ENCODE assay signal across 20 cellular contexts in genomic region chr7:92292981-92293380, GRCh38. TPM values are rescaled to one million over a fixed set of nuclear protein-coding genes. Genes with fewer than 3 reads are reported as not detected.
DNase-seq lines count a peak whose midpoint lies in the region; TF ChIP-seq lines count a peak whose summit lies in the region.
"Had no signal": no experiment of that assay in that cellular context is flagged by ENCODE, and none has a peak within 500 bp of the region (broad histone marks: within the 10 kb centered on the region; RNA-seq: fewer than 3 reads in every experiment).

No MANE protein-coding gene starts in this region.

- H4K20me1 ChIP-seq in mammary epithelial cell (ENCODE audit: insufficient read depth, low read length) = no peaks in the 10 kb centered on the region

- peaks cover 6% of the 10 kb centered on the region for H3K9me3 Mint-ChIP-seq in MCF 10A (ENCODE audit: unreplicated experiment)
- H3K9me3 Mint-ChIP-seq: activated naive CD4-positive, alpha-beta T cell treated with anti-CD3 and anti-CD28 coated beads for 36 hours; CD4-positive, CD25-positive, alpha-beta regulatory T cell had no signal

- H3K27ac Mint-ChIP-seq in MCF 10A (ENCODE audit: low read depth, unreplicated experiment) = peak overlapping the region; percentile 17
- H3K27ac Mint-ChIP-seq: activated naive CD4-positive, alpha-beta T cell treated with anti-CD3 and anti-CD28 coated beads for 36 hours had no signal

- peaks cover 3% of the 10 kb centered on the region for H3K36me3 ChIP-seq in mammary epithelial cell (ENCODE audit: insufficient read depth, low read length)
- no peaks in the 10 kb centered on the region for H3K36me3 ChIP-seq in HEK293 (ENCODE audit: control insufficient read depth in 2 of 2, insufficient read depth in 1 of 2, low read length in 2 of 2)
- H3K36me3 ChIP-seq: right atrium auricular region, upper lobe of left lung had no signal

- no peak overlapping the region for H3K4me3 Mint-ChIP-seq in MCF 10A (ENCODE audit: unreplicated experiment)
- H3K4me3 Mint-ChIP-seq: activated naive CD4-positive, alpha-beta T cell treated with anti-CD3 and anti-CD28 coated beads for 36 hours; CD4-positive, CD25-positive, alpha-beta regulatory T cell had no signal

- peaks cover 8% of the 10 kb centered on the region for H3K36me3 Mint-ChIP-seq in MCF 10A (ENCODE audit: insufficient read depth, unreplicated experiment)

- H3K9ac ChIP-seq in mammary epithelial cell (ENCODE audit: insufficient read depth, low read length) = no peak overlapping the region

- peaks cover 14% of the 10 kb centered on the region for H3K4me1 Mint-ChIP-seq in MCF 10A (ENCODE audit: insufficient read depth, unreplicated experiment)

- H2AFZ ChIP-seq in mammary epithelial cell (ENCODE audit: low read depth, low read length) = no peak overlapping the region

- no peaks in the 10 kb centered on the region for H3K27me3 ChIP-seq in mammary epithelial cell (ENCODE audit: insufficient read depth, low read length)
- H3K27me3 ChIP-seq: right atrium auricular region, upper lobe of left lung had no signal

- H3K27ac ChIP-seq in mammary epithelial cell (ENCODE audit: insufficient read depth, low read depth, low read length) (no peak overlapping the region), HEK293 (ENCODE audit: extremely low read depth, low read depth, low read length) (no peak overlapping the region), substantia nigra (ENCODE audit: low read depth, low read length, poor library complexity, severe bottlenecking) (peak overlapping the region; percentile 28)

- POLR2A ChIA-PET in MCF 10A (lab: Yijun Ruan, JAX) = interaction anchor here (0.7 to 1.3 kb wide), 2 partner anchors 11 to 12 kb away, joined by 3 to 6 read pairs; no protein-coding TSS in a partner anchor
- POLR2A ChIA-PET in HEK293 (lab: Yijun Ruan, JAX) = no interaction called here

- H3K79me2 ChIP-seq in mammary epithelial cell (ENCODE audit: insufficient read depth, low read length) = peaks cover 49% of the 10 kb centered on the region

- intact Hi-C loops in MCF 10A (cut with micrococcal nuclease) = no loop called here
- intact Hi-C loops in mammary epithelial cell (cut with micrococcal nuclease) = no loop called here

- CTCF ChIA-PET in MCF 10A (lab: Yijun Ruan, JAX) = interaction anchor here (0.6 to 1.0 kb wide), 3 partner anchors 11 to 154 kb away, joined by 3 read pairs; partner anchors contain the start of gene GATAD1
- CTCF ChIA-PET in mammary epithelial cell (lab: Charles Lee; ENCODE audit: low non-redundant PET) = no interaction called here
- CTCF ChIA-PET in HEK293 (lab: Yijun Ruan, JAX) = no interaction called here

- H3K4me1 ChIP-seq in mammary epithelial cell (ENCODE audit: insufficient read depth, low read length) (no peaks in the 10 kb centered on the region), HEK293 (ENCODE audit: control insufficient read depth, insufficient read depth, low read length) (peaks cover 14% of the 10 kb centered on the region; the same call in 1 of the 2 replicates)

- H3K4me2 ChIP-seq in mammary epithelial cell (ENCODE audit: insufficient read depth, low read depth, low read length) = no peak overlapping the region

- H3K9me3 ChIP-seq in mammary epithelial cell (replicated peaks; ENCODE audit: insufficient read depth, low read length) (no peaks in the 10 kb centered on the region), HEK293 (ENCODE audit: control insufficient read depth, insufficient read depth, low read depth, low read length) (no peaks in the 10 kb centered on the region)
- H3K9me3 ChIP-seq: right atrium auricular region, upper lobe of left lung had no signal

- no TSS peak for BruUV-seq in MCF 10A (replicated peaks; lab: Mats Ljungman, UMichigan)
- no TSS peak for BruUV-seq in mammary epithelial cell (replicated peaks; lab: Mats Ljungman, UMichigan)

- in situ Hi-C loops in mammary epithelial cell (cut with MboI; ENCODE audit: low sequenced_read_pairs in 2 of 2) = no loop called here

- dilution Hi-C loops in mammary epithelial cell (cut with HindIII; ENCODE audit: low sequenced_read_pairs) = no loop called here

- DNase-seq in MCF 10A (ENCODE audit: unreplicated experiment) = no peak
- DNase-seq in mammary epithelial cell = no peak
- peak; percentile 95 for DNase-seq in OCI-M1 (lab: John Stamatoyannopoulos, UW)
- DNase-seq in substantia nigra (lab: John Stamatoyannopoulos, UW) = no peak
- DNase-seq in activated CD4-positive, alpha-beta T cell treated with anti-CD3 and anti-CD28 coated beads for 48 hours = no peak
- DNase-seq in AML-193 (lab: John Stamatoyannopoulos, UW) = no peak
- DNase-seq in retina = no peak
- DNase-seq: activated naive CD4-positive, alpha-beta T cell treated with anti-CD3 and anti-CD28 coated beads for 36 hours; activated T-cell treated with anti-CD3 and anti-CD28 coated beads, Interleukin-2, amount 50 U/mL, for 1 hour; CD4-positive, CD25-positive, alpha-beta regulatory T cell; DND-41; foreskin melanocyte; left cardiac atrium; NCI-H2081; NCI-H524 treated with DMSO at 0.1 percent for 48 hours; stimulated activated naive CD8-positive, alpha-beta T cell treated with anti-CD3 and anti-CD28 coated beads, Interleukin-15, Interleukin-2, amounts not matched to agents 100 U/mL and 50 U/mL, for 24 hours; SW 1271; upper lobe of left lung had no signal

- TF ChIP-seq CTCF in MCF 10A (IDR thresholded peaks at IDR 0.05; ENCODE audit: unreplicated experiment) = no peak
- TF ChIP-seq CTCF in mammary epithelial cell (conservative IDR thresholded peaks at IDR 0.05 in 1 of 2, IDR thresholded peaks at IDR 0.05 in 1 of 2; ENCODE audit: extremely low read depth in 1 of 2, insufficient read depth in 1 of 2, low read depth in 1 of 2, low read length in 2 of 2) = no peak
- TF ChIP-seq CTCF in HEK293 (tag by site-specific recombination; IDR thresholded peaks at IDR 0.05) = no peak

- WGBS in mammary epithelial cell (ENCODE audit: low coverage, missing lambda C conversion rate) = 70% methylated on average over 3 of the region's 3 CpGs

- no peaks in the 10 kb centered on the region for H3K27me3 Mint-ChIP-seq in MCF 10A (ENCODE audit: insufficient read depth, unreplicated experiment)
- H3K27me3 Mint-ChIP-seq: CD4-positive, CD25-positive, alpha-beta regulatory T cell had no signal

- H3K4me3 ChIP-seq in mammary epithelial cell (replicated peaks in 1 of 3; ENCODE audit: insufficient read depth in 1 of 3, low read depth in 2 of 3, low read length in 3 of 3) (no peak overlapping the region), HEK293 (ENCODE audit: low read depth, low read length) (no peak overlapping the region)

TF ChIP-seq in HEK293, 187 proteins besides CTCF, POLR2A, EP300 and RAD21:
- TF ChIP-seq ZBTB20 (tag by site-specific recombination; IDR thresholded peaks at IDR 0.05) (peak; percentile 38; the same call in 1 of the 2 replicates), SCRT2 (tag by site-specific recombination; IDR thresholded peaks at IDR 0.05) (no peak), ATF2 (tag by site-specific recombination; IDR thresholded peaks at IDR 0.05; ENCODE audit: low read depth) (0 out of 2 replicates have a peak, but pooled peaks have one; percentile 12), ZBTB1 (tag by site-specific recombination; IDR thresholded peaks at IDR 0.05) (no peak), ZBTB26 (tag by site-specific recombination; optimal IDR thresholded peaks at IDR 0.05) (no peak), INSM2 (tag by site-specific recombination; IDR thresholded peaks at IDR 0.05) (no peak)

RNA-seq across cellular contexts. Expression of gene ANKIB1, which starts 47.2 kb away (rescaled TPM):
- total RNA-seq in MCF 10A (2022) = 33.0 and 40.1 TPM in 2 replicates
- 10 to 100 TPM; 57.3 to 61.2 TPM for total RNA-seq in mammary epithelial cell
- 22.3 TPM for polyA plus RNA-seq in mammary epithelial cell
- 42.6 TPM for polyA minus RNA-seq in mammary epithelial cell

RNA-seq across cellular contexts. Expression of gene KRIT1, which starts 47.3 kb away (rescaled TPM):
- total RNA-seq in MCF 10A (2022) (38.9 and 41.3 TPM in 2 replicates), mammary epithelial cell (10 to 100 TPM; 33.5 to 40.2 TPM)
- polyA plus RNA-seq in mammary epithelial cell = 28.6 TPM
- 28.0 TPM for polyA minus RNA-seq in mammary epithelial cell
